Comparison of ENCODE assay signal across 23 cellular contexts in the genomic region with DNA sequence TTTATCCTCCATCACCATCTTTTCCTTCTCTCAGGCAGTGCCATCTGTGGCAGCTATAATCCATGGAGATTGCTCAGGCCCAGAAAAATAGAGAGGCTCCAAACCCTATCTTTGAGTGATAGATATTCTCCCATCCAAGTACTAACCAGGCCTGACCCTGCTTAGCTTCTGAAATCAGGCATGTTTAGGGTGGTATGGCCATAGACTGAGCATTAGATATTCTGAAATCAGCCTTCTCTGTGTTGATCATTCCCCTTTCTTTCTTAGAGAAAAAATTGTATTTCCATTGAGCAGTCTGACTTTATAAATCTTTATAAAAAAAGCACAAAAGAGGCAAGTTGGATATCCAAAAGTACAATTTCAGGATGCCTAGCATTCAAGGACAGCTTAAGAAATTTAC.
DNase-seq lines count a peak whose midpoint lies in the region; FAIRE-seq and TF ChIP-seq lines count a peak whose summit lies in the region.
"Had no signal": no experiment of that assay in that cellular context is flagged by ENCODE, and none has a peak within 500 bp of the region (broad histone marks: within the 10 kb centered on the region; RNA-seq: fewer than 3 reads in every experiment).

No MANE protein-coding gene starts in this region.

- no peak for TF ChIP-seq EP300 in H1 (IDR thresholded peaks at IDR 0.05; ENCODE audit: borderline replicate concordance in 1 of 2, low read depth in 2 of 2, low read length in 2 of 2)

- DNase-seq in DMS 273 (lab: John Stamatoyannopoulos, UW; ENCODE audit: unreplicated experiment) = peak; percentile 4
- DNase-seq in DMS 273 treated with DMSO at 0.1 percent for 48 hours (lab: John Stamatoyannopoulos, UW) = no peak
- peak; percentile 3 for DNase-seq in NAMALWA (ENCODE audit: low spot score)
- DNase-seq in H1 (ENCODE audit: low read depth in 1 of 2, low spot score in 2 of 2) = no peak
- no peak for DNase-seq in activated CD4-positive, alpha-beta T cell treated with anti-CD3 and anti-CD28 coated beads, Interleukin-2, amount 50 U/mL, for 4 hours
- no peak for DNase-seq in NCI-H2196 (lab: John Stamatoyannopoulos, UW; ENCODE audit: unreplicated experiment)
- DNase-seq in activated effector memory CD4-positive, alpha-beta T cell treated with anti-CD3 and anti-CD28 coated beads, Interleukin-2, amount 50 U/mL, for 16 hours = no peak
- DNase-seq: BE2C; CD4-positive, alpha-beta T cell; CD8-positive, alpha-beta memory T cell; DMS153; DND-41; GOT3; H7; HCEC 1CT had no signal

- H2BK20ac ChIP-seq in H1 (ENCODE audit: low read length) = no peak overlapping the region

- H3K27ac ChIP-seq in H1 (ENCODE audit: low read depth, low read length) = no peak overlapping the region
- H3K27ac ChIP-seq: 22Rv1; BLaER1 treated with 17β-estradiol and CSF1 and Interleukin-3, amounts not matched to agents 10 nM and 100 nM had no signal

- TF ChIP-seq RAD21 in H1 (IDR thresholded peaks at IDR 0.05 in 1 of 2, conservative IDR thresholded peaks at IDR 0.05 in 1 of 2; ENCODE audit: low read depth in 2 of 2, low read length in 2 of 2) = no peak

- H3K4me1 Mint-ChIP-seq in nephron = peaks cover 51% of the 10 kb centered on the region
- H3K4me1 Mint-ChIP-seq: CD8-positive, alpha-beta memory T cell had no signal

- CTCF ChIA-PET in H1 (lab: Charles Lee; ENCODE audit: partially characterized antibody) = no interaction called here

- H3K9ac ChIP-seq in H1 (replicated peaks in 1 of 4; ENCODE audit: extremely low read depth in 1 of 4, low read depth in 3 of 4, low read length in 3 of 4) = no peak overlapping the region
- H3K9ac ChIP-seq: BLaER1 treated with 17β-estradiol and CSF1 and Interleukin-3, amounts not matched to agents 10 nM and 100 nM had no signal

- H2BK5ac ChIP-seq in H1 (ENCODE audit: low read depth, low read length) = no peak overlapping the region

- H3K27me3 Mint-ChIP-seq in nephron (ENCODE audit: low read depth) = peaks cover 5% of the 10 kb centered on the region
- H3K27me3 Mint-ChIP-seq: CD4-positive, alpha-beta T cell had no signal

- no peak overlapping the region for H3K23ac ChIP-seq in H1 (ENCODE audit: insufficient read length)

- H2AK5ac ChIP-seq in H1 (ENCODE audit: low read depth, low read length) = no peak overlapping the region

- no peaks in the 10 kb centered on the region for H3K23me2 ChIP-seq in H1 (ENCODE audit: low read depth, low read length)

- no peaks in the 10 kb centered on the region for H3K27me3 ChIP-seq in H1 (replicated peaks in 1 of 4; ENCODE audit: control insufficient read depth in 3 of 4, extremely low read depth in 1 of 4, insufficient read depth in 3 of 4, low read length in 3 of 4)
- H3K27me3 ChIP-seq: BE2C; BLaER1 treated with 17β-estradiol and CSF1 and Interleukin-3, amounts not matched to agents 10 nM and 100 nM had no signal

- H3K4me1 ChIP-seq in H1 (replicated peaks in 1 of 4; ENCODE audit: control insufficient read depth in 3 of 4, insufficient read depth in 4 of 4, low read length in 3 of 4) = no peaks in the 10 kb centered on the region
- H3K4me1 ChIP-seq: BE2C had no signal

- no peak overlapping the region for H4K8ac ChIP-seq in H1 (ENCODE audit: extremely low read depth, insufficient read depth, low read length)

- H3K4ac ChIP-seq in H1 (replicated peaks; ENCODE audit: insufficient read length, low read depth, low read length) = no peak overlapping the region

- H3K9me3 ChIP-seq in H1 (ENCODE audit: insufficient read depth in 2 of 2, low read depth in 1 of 2, low read length in 1 of 2) = no peaks in the 10 kb centered on the region
- H3K9me3 ChIP-seq: BE2C had no signal

- H3K4me3 Mint-ChIP-seq in nephron = no peak overlapping the region
- H3K4me3 Mint-ChIP-seq: CD14-positive monocyte; CD4-positive, alpha-beta T cell; CD8-positive, alpha-beta memory T cell had no signal

- H3K4me3 ChIP-seq in H1 (ENCODE audit: extremely low read depth in 1 of 4, insufficient read depth in 2 of 4, low read depth in 3 of 4, low read length in 4 of 4) = no peak overlapping the region
- H3K4me3 ChIP-seq: BLaER1 treated with 17β-estradiol and CSF1 and Interleukin-3, amounts not matched to agents 10 nM and 100 nM had no signal

- H2BK15ac ChIP-seq in H1 (ENCODE audit: low read length) = no peak overlapping the region

- no peaks in the 10 kb centered on the region for H3K79me1 ChIP-seq in H1 (ENCODE audit: low read depth, low read length)

- H3K56ac ChIP-seq in H1 (replicated peaks; ENCODE audit: insufficient read length, low read depth, low read length) = no peak overlapping the region

- H2AFZ ChIP-seq in H1 (ENCODE audit: low read length) = no peak overlapping the region

- no peak overlapping the region for H3K4me2 ChIP-seq in H1 (ENCODE audit: insufficient read depth in 1 of 2, low read depth in 2 of 2, low read length in 2 of 2)
- H3K4me2 ChIP-seq: BLaER1 treated with 17β-estradiol and CSF1 and Interleukin-3, amounts not matched to agents 10 nM and 100 nM had no signal

- TF ChIP-seq POLR2A in H1 (IDR thresholded peaks at IDR 0.05; ENCODE audit: control extremely low read depth in 1 of 2, low read depth in 2 of 2, low read length in 2 of 2) = no peak

- FAIRE-seq in H1 (lab: Jason Lieb, UNC) = no peak
- FAIRE-seq: A204.1, D721Med, G401.6, GM12892 had no signal

- no peak overlapping the region for H3K18ac ChIP-seq in H1 (ENCODE audit: extremely low read depth, low read length)

- POLR2A ChIA-PET in H1 (lab: Charles Lee; ENCODE audit: partially characterized antibody) = no interaction called here

- H4K91ac ChIP-seq in H1 (replicated peaks; ENCODE audit: insufficient read length, low read length) = no peak overlapping the region

- no peaks in the 10 kb centered on the region for H3K79me2 ChIP-seq in H1 (ENCODE audit: control insufficient read depth in 1 of 2, insufficient read depth in 2 of 2, low read length in 2 of 2)

- no peak overlapping the region for H3K14ac ChIP-seq in H1 (ENCODE audit: insufficient read length)

- no peak overlapping the region for H2BK120ac ChIP-seq in H1 (replicated peaks; ENCODE audit: low read depth, low read length)

- no peaks in the 10 kb centered on the region for H3K36me3 Mint-ChIP-seq in nephron (ENCODE audit: low read depth)
- H3K36me3 Mint-ChIP-seq: CD14-positive monocyte; CD8-positive, alpha-beta memory T cell had no signal

- H4K5ac ChIP-seq in H1 (ENCODE audit: insufficient read length, low read depth, low read length) = no peak overlapping the region

- peak overlapping the region in 2 of 3 experiments; percentile 65 to 73 for H3K27ac Mint-ChIP-seq in nephron
- H3K27ac Mint-ChIP-seq: CD4-positive, alpha-beta T cell; CD8-positive, alpha-beta memory T cell had no signal

- H3K36me3 ChIP-seq in H1 (ENCODE audit: control insufficient read depth in 2 of 4, insufficient read depth in 4 of 4, low read length in 3 of 4) = no peaks in the 10 kb centered on the region
- H3K36me3 ChIP-seq: BE2C; BLaER1 treated with 17β-estradiol and CSF1 and Interleukin-3, amounts not matched to agents 10 nM and 100 nM had no signal

- no peaks in the 10 kb centered on the region for H4K20me1 ChIP-seq in H1 (replicated peaks in 1 of 2; ENCODE audit: control insufficient read depth in 1 of 2, insufficient read depth in 2 of 2, low read length in 2 of 2)
- H4K20me1 ChIP-seq: BLaER1 treated with 17β-estradiol and CSF1 and Interleukin-3, amounts not matched to agents 10 nM and 100 nM had no signal

- no peak for TF ChIP-seq CTCF in H1 (IDR thresholded peaks at IDR 0.05; ENCODE audit: control extremely low read depth in 1 of 3, insufficient read depth in 1 of 3, low read depth in 1 of 3, low read length in 3 of 3)
- no peak for TF ChIP-seq CTCF in nephron (IDR thresholded peaks at IDR 0.05; ENCODE audit: unreplicated experiment in 3 of 3)

- peaks cover 11% of the 10 kb centered on the region for H3K9me3 Mint-ChIP-seq in nephron

- no peak overlapping the region for H2BK12ac ChIP-seq in H1 (ENCODE audit: low read depth, low read length)

TF ChIP-seq in H1, 55 proteins besides CTCF, POLR2A, EP300 and RAD21:
- peak; percentile 77 for TF ChIP-seq TBP (IDR thresholded peaks at IDR 0.05; ENCODE audit: low read depth, low read length)
- TF ChIP-seq, protein P1, sequence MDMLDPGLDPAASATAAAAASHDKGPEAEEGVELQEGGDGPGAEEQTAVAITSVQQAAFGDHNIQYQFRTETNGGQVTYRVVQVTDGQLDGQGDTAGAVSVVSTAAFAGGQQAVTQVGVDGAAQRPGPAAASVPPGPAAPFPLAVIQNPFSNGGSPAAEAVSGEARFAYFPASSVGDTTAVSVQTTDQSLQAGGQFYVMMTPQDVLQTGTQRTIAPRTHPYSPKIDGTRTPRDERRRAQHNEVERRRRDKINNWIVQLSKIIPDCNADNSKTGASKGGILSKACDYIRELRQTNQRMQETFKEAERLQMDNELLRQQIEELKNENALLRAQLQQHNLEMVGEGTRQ (IDR thresholded peaks at IDR 0.05; ENCODE audit: low read length) = no peak

Comparison
In these comparisons a context has a peak if more than half of its experiments do, and no peak if none do; other contexts are left out.
1. DNase-seq: peak in DMS 273 (single experiment) and NAMALWA (single experiment); none in DMS 273 treated with DMSO at 0.1 percent for 48 hours (single experiment), H1 (0 of 2), activated CD4-positive, alpha-beta T cell treated with anti-CD3 and anti-CD28 coated beads, Interleukin-2, amount 50 U/mL, for 4 hours (0 of 2), NCI-H2196 (single experiment) and activated effector memory CD4-positive, alpha-beta T cell treated with anti-CD3 and anti-CD28 coated beads, Interleukin-2, amount 50 U/mL, for 16 hours (single experiment).